Comparison of ENCODE assay signal across 8 cellular contexts in genomic region chr4:88526221-88526815, GRCh38. TPM values are rescaled to one million over a fixed set of nuclear protein-coding genes. Genes with fewer than 3 reads are reported as not detected.
DNase-seq lines count a peak whose midpoint lies in the region; ATAC-seq and TF ChIP-seq lines count a peak whose summit lies in the region.

No MANE protein-coding gene starts in this region.

- intact Hi-C loops in MCF 10A (cut with micrococcal nuclease) (loop anchor here (5.0 kb wide), 2 partner anchors 266 to 291 kb away; no protein-coding TSS in a partner anchor), breast epithelium (cut with DNase I; ENCODE audit: low total_unique reads) (loop anchor here (10.0 kb wide), 1 partner anchor 138 kb away; no protein-coding TSS in a partner anchor), OCI-LY7 (cut with micrococcal nuclease; ENCODE audit: unreplicated experiment) (loop anchor here (1.0 kb wide), 2 partner anchors 133 to 498 kb away; no protein-coding TSS in a partner anchor), stomach (cut with DNase I; ENCODE audit: low total_unique reads) (loop anchor here (10.0 kb wide), 1 partner anchor 242 kb away; the partner anchor contains the start of gene PPM1K)

- peak; percentile 25 for TF ChIP-seq CTCF in MCF 10A (IDR thresholded peaks at IDR 0.05; ENCODE audit: unreplicated experiment)
- TF ChIP-seq CTCF in breast epithelium (IDR thresholded peaks at IDR 0.05), result peak in 1 of 3 donors; percentile 26
- TF ChIP-seq CTCF in OCI-LY7 (conservative IDR thresholded peaks at IDR 0.05; ENCODE audit: low read length), result peak; percentile 75
- peak; percentile 17 for TF ChIP-seq CTCF in epithelial cell of esophagus (IDR thresholded peaks at IDR 0.05; ENCODE audit: insufficient read depth, low read depth, low read length, missing control alignments)
- no peak for TF ChIP-seq CTCF in thoracic aorta (IDR thresholded peaks at IDR 0.05)
- TF ChIP-seq CTCF in stomach (IDR thresholded peaks at IDR 0.05), result peak in 1 of 7 experiments; percentile 17

- POLR2A ChIA-PET in MCF 10A (lab: Yijun Ruan, JAX) (interaction anchor here (0.7 to 5.1 kb wide), 5 partner anchors 66 to 1135 kb away, joined by 3 to 47 read pairs (median 15); partner anchors contain the start of genes HERC3 and PPM1K), OCI-LY7 (lab: Charles Lee) (interaction anchor here (0.6 to 1.3 kb wide), 5 partner anchors 16 to 497 kb away, joined by 3 to 5 read pairs (median 5); no protein-coding TSS in a partner anchor)

- no peaks in the 10 kb centered on the region for H3K9me2 ChIP-seq in OCI-LY7 (ENCODE audit: insufficient read depth, low read length)

- no peak overlapping the region for H2AFZ ChIP-seq in OCI-LY7 (ENCODE audit: low read length)

- no peaks in the 10 kb centered on the region for H3K27me3 Mint-ChIP-seq in MCF 10A (ENCODE audit: insufficient read depth, unreplicated experiment)

- DNase-seq in MCF 10A (ENCODE audit: unreplicated experiment) (peak; percentile 24), breast epithelium (ENCODE audit: low spot score in 2 of 2) (no peak), OCI-LY7 (ENCODE audit: low spot score) (peak; percentile 33), epithelial cell of esophagus (ENCODE audit: low read depth) (peak; percentile 56), thoracic aorta (ENCODE audit: low spot score) (no peak), stomach (no peak)
- DNase-seq in stimulated activated effector memory CD8-positive, alpha-beta T cell treated with anti-CD3 and anti-CD28 coated beads, Interleukin-12 subunit alpha, Interleukin-12 subunit beta, amount 100 ng/mL, for 72 hours (ENCODE audit: low spot score in 2 of 2), result no peak

- H3K4me3 ChIP-seq in breast epithelium (no peak overlapping the region), OCI-LY7 (ENCODE audit: low read depth, low read length, poor library complexity, severe bottlenecking) (no peak overlapping the region), epithelial cell of esophagus (ENCODE audit: low read length) (no peak overlapping the region), thoracic aorta (peak overlapping the region; percentile 16), stomach (no peak overlapping the region)

- ATAC-seq in thoracic aorta (ENCODE audit: insufficient number of reproducible peaks, low FRiP score, low read depth) (no peak), GM21723 (IDR thresholded peaks at IDR 0.05; ENCODE audit: unreplicated experiment) (no peak)
- no peak for ATAC-seq in stimulated activated effector memory CD8-positive, alpha-beta T cell treated with anti-CD3 and anti-CD28 coated beads, Interleukin-12 subunit alpha, Interleukin-12 subunit beta, amount 100 ng/mL, for 72 hours

- no peaks in the 10 kb centered on the region for H4K20me1 ChIP-seq in OCI-LY7 (ENCODE audit: insufficient read depth, low read length)

- CTCF ChIA-PET in MCF 10A (lab: Yijun Ruan, JAX), result interaction anchor here (0.6 to 3.4 kb wide), 15 partner anchors 11 to 484 kb away, joined by 3 to 35 read pairs (median 4); partner anchors contain the start of gene NAP1L5
- CTCF ChIA-PET in OCI-LY7 (lab: Charles Lee; ENCODE audit: unreplicated experiment), result no interaction called here

- H3K4me3 Mint-ChIP-seq in MCF 10A (ENCODE audit: unreplicated experiment), result no peak overlapping the region
- H3K4me3 Mint-ChIP-seq in stimulated activated effector memory CD8-positive, alpha-beta T cell treated with anti-CD3 and anti-CD28 coated beads, Interleukin-12 subunit alpha, Interleukin-12 subunit beta, amount 100 ng/mL, for 72 hours, result no peak overlapping the region

- 33 to 47% (median 35%) methylated on average over 1 of the region's 1 CpG for WGBS in stomach, 5 donors

- H3K4me2 ChIP-seq in OCI-LY7 (ENCODE audit: low read length), result no peak overlapping the region

- H3K27ac ChIP-seq in breast epithelium (no peak overlapping the region), OCI-LY7 (ENCODE audit: low read depth, low read length, poor library complexity, severe bottlenecking) (no peak overlapping the region), thoracic aorta (peak overlapping the region; percentile 30 to 86), stomach (peak overlapping the region in 1 of 5 donors; percentile 6)

- H3K4me1 ChIP-seq in breast epithelium, result peaks cover 0 to 11% of the 10 kb centered on the region in 2 donors
- no peaks in the 10 kb centered on the region for H3K4me1 ChIP-seq in OCI-LY7 (ENCODE audit: insufficient read depth, low read length, poor library complexity, severe bottlenecking)
- peaks cover 15 to 41% of the 10 kb centered on the region in 2 donors for H3K4me1 ChIP-seq in thoracic aorta (ENCODE audit: control insufficient read depth in 1 of 2, low read depth in 2 of 2)
- H3K4me1 ChIP-seq in stomach, result peaks cover 9 to 40% (median 24%) of the 10 kb centered on the region in 4 donors

- no peak for TF ChIP-seq EP300 in stomach (IDR thresholded peaks at IDR 0.05)

- H3K36me3 ChIP-seq in breast epithelium (no peaks in the 10 kb centered on the region), OCI-LY7 (ENCODE audit: insufficient read depth, low read length) (peaks cover 4% of the 10 kb centered on the region; the same call in 1 of the 2 replicates), thoracic aorta (peaks cover 3% of the 10 kb centered on the region), stomach (peaks cover 3 to 6% (median 5%) of the 10 kb centered on the region in 4 donors)

- H3K9me3 ChIP-seq in breast epithelium, result no peaks in the 10 kb centered on the region
- no peaks in the 10 kb centered on the region for H3K9me3 ChIP-seq in OCI-LY7 (ENCODE audit: low read length)
- H3K9me3 ChIP-seq in thoracic aorta, result no peaks in the 10 kb centered on the region
- H3K9me3 ChIP-seq in stomach, result no peaks in the 10 kb centered on the region

- H3K36me3 Mint-ChIP-seq in MCF 10A (ENCODE audit: insufficient read depth, unreplicated experiment), result peaks cover 10% of the 10 kb centered on the region
- peaks cover 19% of the 10 kb centered on the region for H3K36me3 Mint-ChIP-seq in stimulated activated effector memory CD8-positive, alpha-beta T cell treated with anti-CD3 and anti-CD28 coated beads, Interleukin-12 subunit alpha, Interleukin-12 subunit beta, amount 100 ng/mL, for 72 hours

- peaks cover 14% of the 10 kb centered on the region for H3K4me1 Mint-ChIP-seq in MCF 10A (ENCODE audit: insufficient read depth, unreplicated experiment)
- peaks cover 27% of the 10 kb centered on the region for H3K4me1 Mint-ChIP-seq in stimulated activated effector memory CD8-positive, alpha-beta T cell treated with anti-CD3 and anti-CD28 coated beads, Interleukin-12 subunit alpha, Interleukin-12 subunit beta, amount 100 ng/mL, for 72 hours

- peaks cover 11% of the 10 kb centered on the region; the same call in 1 of the 2 replicates for H3K79me2 ChIP-seq in OCI-LY7 (ENCODE audit: insufficient read depth, low read depth, low read length)

- BruUV-seq in MCF 10A (replicated peaks; lab: Mats Ljungman, UMichigan) (no TSS peak), OCI-LY7 (replicated peaks; lab: Mats Ljungman, UMichigan) (no TSS peak)

- no peaks in the 10 kb centered on the region for H3K9me3 Mint-ChIP-seq in MCF 10A (ENCODE audit: unreplicated experiment)
- H3K9me3 Mint-ChIP-seq in stimulated activated effector memory CD8-positive, alpha-beta T cell treated with anti-CD3 and anti-CD28 coated beads, Interleukin-12 subunit alpha, Interleukin-12 subunit beta, amount 100 ng/mL, for 72 hours, result no peaks in the 10 kb centered on the region

- H3K27ac Mint-ChIP-seq in MCF 10A (ENCODE audit: low read depth, unreplicated experiment), result peak overlapping the region; percentile 54
- H3K27ac Mint-ChIP-seq in stimulated activated effector memory CD8-positive, alpha-beta T cell treated with anti-CD3 and anti-CD28 coated beads, Interleukin-12 subunit alpha, Interleukin-12 subunit beta, amount 100 ng/mL, for 72 hours, result no peak overlapping the region

- H3K27me3 ChIP-seq in breast epithelium (no peaks in the 10 kb centered on the region), thoracic aorta (replicated peaks; ENCODE audit: insufficient read depth) (no peaks in the 10 kb centered on the region), stomach (no peaks in the 10 kb centered on the region)

- TF ChIP-seq POLR2A in breast epithelium (IDR thresholded peaks at IDR 0.05) (no peak), stomach (IDR thresholded peaks at IDR 0.05) (no peak)

RNA-seq across cellular contexts. Expression of gene PYURF, which starts 2.7 kb away (rescaled TPM):
- total RNA-seq in MCF 10A (2022) (80.9 and 82.5 TPM in 2 replicates), breast epithelium (100 to 1,000 TPM in 2 of 3 donors, 10 to 100 TPM in 1; 93.7 to 116 (median 110) TPM), OCI-LY7 (2022) (26.1 and 27.4 TPM in 2 replicates), thoracic aorta (10 to 100 TPM; 81.5 to 94.0 TPM), stomach (100 to 1,000 TPM in 2 of 5 donors, 10 to 100 TPM in 3; 11.7 to 296 (median 97.1) TPM)
- 22.9 and 25.0 TPM in 2 replicates for total RNA-seq in OCI-LY7 (2014; rRNA removed; shearing (Covaris generic))
- 100 to 1,000 TPM in 1 of 3 donors, 10 to 100 TPM in 2; 75.9 to 112 (median 91.8) TPM for polyA plus RNA-seq in stomach

Comparison
In these comparisons a context has a peak if more than half of its experiments do, and no peak if none do; other contexts are left out.
1. DNase-seq: peak in MCF 10A (single experiment), OCI-LY7 (single experiment) and epithelial cell of esophagus (single experiment); none in breast epithelium (0 of 2), thoracic aorta (single experiment), stimulated activated effector memory CD8-positive, alpha-beta T cell treated with anti-CD3 and anti-CD28 coated beads, Interleukin-12 subunit alpha, Interleukin-12 subunit beta, amount 100 ng/mL, for 72 hours (0 of 2) and stomach (single experiment).
2. H3K27ac ChIP-seq: peak in thoracic aorta (2 of 2); none in breast epithelium (0 of 2) and OCI-LY7 (single experiment).